Comparison of ENCODE assay signal across 8 cellular contexts in genomic region chr21:35046880-35047229, GRCh38. TPM values are rescaled to one million over a fixed set of nuclear protein-coding genes. Genes with fewer than 3 reads are reported as not detected.
DNase-seq lines count a peak whose midpoint lies in the region; ATAC-seq and TF ChIP-seq lines count a peak whose summit lies in the region.

No MANE protein-coding gene starts in this region.

- no peaks in the 10 kb centered on the region for H3K9me2 ChIP-seq in OCI-LY7 (ENCODE audit: insufficient read depth, low read length)

- no peaks in the 10 kb centered on the region for H3K9me3 Mint-ChIP-seq in CD8-positive, alpha-beta T cell
- H3K9me3 Mint-ChIP-seq in nephron progenitor cell = peaks cover 6% of the 10 kb centered on the region

- POLR2A ChIA-PET in CD8-positive, alpha-beta T cell (lab: Charles Lee) = interaction anchor here (0.6 to 7.0 kb wide), 16 partner anchors 8 to 243 kb away, joined by 3 to 80 read pairs (median 6); no protein-coding TSS in a partner anchor
- POLR2A ChIA-PET in OCI-LY7 (lab: Charles Lee) = interaction anchor here (0.7 to 2.3 kb wide), 7 partner anchors 11 to 167 kb away, joined by 3 to 13 read pairs (median 4); no protein-coding TSS in a partner anchor

- peak overlapping the region; percentile 95 for H3K4me3 Mint-ChIP-seq in CD8-positive, alpha-beta T cell
- H3K4me3 Mint-ChIP-seq in nephron progenitor cell = peak overlapping the region; percentile 24

- no peak overlapping the region for H2AFZ ChIP-seq in OCI-LY7 (ENCODE audit: low read length)

- no peak for ATAC-seq in CD8-positive, alpha-beta T cell
- ATAC-seq in HG02623 (IDR thresholded peaks at IDR 0.05; ENCODE audit: unreplicated experiment) = no peak
- ATAC-seq in HG03457 (IDR thresholded peaks at IDR 0.05; ENCODE audit: unreplicated experiment) = no peak

- intact Hi-C loops in CD8-positive, alpha-beta T cell (cut with DNase I, micrococcal nuclease) = loop anchor here (1.0 to 10.0 kb wide), 9 partner anchors 9 to 1112 kb away; no protein-coding TSS in a partner anchor
- intact Hi-C loops in OCI-LY7 (cut with micrococcal nuclease; ENCODE audit: unreplicated experiment) = loop anchor here (5.0 to 10.0 kb wide), 2 partner anchors 160 to 888 kb away; no protein-coding TSS in a partner anchor

- peaks cover 68% of the 10 kb centered on the region for H3K4me1 ChIP-seq in CD8-positive, alpha-beta T cell (ENCODE audit: insufficient read depth, low read length)
- H3K4me1 ChIP-seq in OCI-LY7 (ENCODE audit: insufficient read depth, low read length, poor library complexity, severe bottlenecking) = peaks cover 76% of the 10 kb centered on the region

- peak overlapping the region; percentile 97 for H3K27ac Mint-ChIP-seq in CD8-positive, alpha-beta T cell
- peak overlapping the region; percentile 74 for H3K27ac Mint-ChIP-seq in nephron progenitor cell

- CTCF ChIA-PET in CD8-positive, alpha-beta T cell (lab: Charles Lee) = interaction anchor here (0.6 to 6.2 kb wide), 14 partner anchors 9 to 474 kb away, joined by 3 to 81 read pairs (median 4); no protein-coding TSS in a partner anchor
- CTCF ChIA-PET in OCI-LY7 (lab: Charles Lee; ENCODE audit: unreplicated experiment) = interaction anchor here (2.1 kb wide), 1 partner anchor 157 kb away, joined by 6 read pairs; no protein-coding TSS in a partner anchor

- no TSS peak for BruUV-seq in OCI-LY7 (replicated peaks; lab: Mats Ljungman, UMichigan)

- H3K4me1 Mint-ChIP-seq in CD8-positive, alpha-beta T cell (ENCODE audit: low read depth) = peaks cover 82% of the 10 kb centered on the region
- H3K4me1 Mint-ChIP-seq in nephron progenitor cell = peaks cover 75% of the 10 kb centered on the region

- no peaks in the 10 kb centered on the region for H3K27me3 ChIP-seq in CD8-positive, alpha-beta T cell (ENCODE audit: insufficient read depth, low read length)

- H3K9me3 ChIP-seq in CD8-positive, alpha-beta T cell (ENCODE audit: low read length) = no peaks in the 10 kb centered on the region
- 0 out of 2 replicates have a peak, but pooled peaks cover 6% of the 10 kb centered on the region for H3K9me3 ChIP-seq in OCI-LY7 (ENCODE audit: low read length)

- peak overlapping the region; percentile 76 for H3K27ac ChIP-seq in CD8-positive, alpha-beta T cell (ENCODE audit: low read depth, low read length)
- peak overlapping the region; percentile 87 for H3K27ac ChIP-seq in OCI-LY7 (ENCODE audit: low read depth, low read length, poor library complexity, severe bottlenecking)
- peak overlapping the region; percentile 3 to 90 for H3K27ac ChIP-seq in coronary artery

- H3K4me3 ChIP-seq in CD8-positive, alpha-beta T cell (ENCODE audit: low read depth, low read length) = peak overlapping the region; percentile 75
- peak overlapping the region; percentile 73 for H3K4me3 ChIP-seq in OCI-LY7 (ENCODE audit: low read depth, low read length, poor library complexity, severe bottlenecking)
- peak overlapping the region; percentile 62 for H3K4me3 ChIP-seq in coronary artery

- peak overlapping the region; percentile 99 for H3K4me2 ChIP-seq in OCI-LY7 (ENCODE audit: low read length)

- TF ChIP-seq CTCF in CD8-positive, alpha-beta T cell (IDR thresholded peaks at IDR 0.05) = no peak
- TF ChIP-seq CTCF in OCI-LY7 (conservative IDR thresholded peaks at IDR 0.05; ENCODE audit: low read length) (no peak), coronary artery (IDR thresholded peaks at IDR 0.05) (no peak), nephron progenitor cell (IDR thresholded peaks at IDR 0.05) (no peak)

- 0 out of 2 replicates have a peak, but pooled peaks cover 15% of the 10 kb centered on the region for H4K20me1 ChIP-seq in OCI-LY7 (ENCODE audit: insufficient read depth, low read length)

- H3K36me3 ChIP-seq in CD8-positive, alpha-beta T cell (ENCODE audit: insufficient read depth, low read length) = no peaks in the 10 kb centered on the region
- H3K36me3 ChIP-seq in OCI-LY7 (ENCODE audit: insufficient read depth, low read length) = peaks cover 43% of the 10 kb centered on the region

- H3K27me3 Mint-ChIP-seq in CD8-positive, alpha-beta T cell (ENCODE audit: low read depth) = no peaks in the 10 kb centered on the region
- H3K27me3 Mint-ChIP-seq in nephron progenitor cell (ENCODE audit: low read depth, poor library complexity) = peaks cover 23% of the 10 kb centered on the region

- peaks cover 79% of the 10 kb centered on the region for H3K79me2 ChIP-seq in OCI-LY7 (ENCODE audit: insufficient read depth, low read depth, low read length)

- no peak for DNase-seq in CD8-positive, alpha-beta T cell
- DNase-seq in OCI-LY7 (ENCODE audit: low spot score) = no peak
- DNase-seq in coronary artery (ENCODE audit: low spot score) = no peak
- no peak for DNase-seq in nephron progenitor cell
- no peak for DNase-seq in effector CD8-positive, alpha-beta T cell (lab: John Stamatoyannopoulos, UW)
- no peak for DNase-seq in 8988T

- peaks cover 40% of the 10 kb centered on the region for H3K36me3 Mint-ChIP-seq in CD8-positive, alpha-beta T cell
- no peaks in the 10 kb centered on the region for H3K36me3 Mint-ChIP-seq in nephron progenitor cell (ENCODE audit: low read depth)

RNA-seq across cellular contexts. Expression of gene RUNX1, which starts 2.2 kb away (rescaled TPM):
- 10 to 100 TPM; 39.3 to 43.1 TPM for total RNA-seq in CD8-positive, alpha-beta T cell
- 22.3 and 30.5 TPM in 2 replicates for total RNA-seq in OCI-LY7 (2014; rRNA removed; shearing (Covaris generic))
- 40.8 and 44.6 TPM in 2 replicates for total RNA-seq in OCI-LY7 (2022)
